16 cellular contexts compared by ENCODE assay signal in genomic region chr2:225091336-225091735, GRCh38. TPM values are rescaled to one million over a fixed set of nuclear protein-coding genes. Genes with fewer than 3 reads are reported as not detected.
DNase-seq lines count a peak whose midpoint lies in the region; ATAC-seq, FAIRE-seq and TF ChIP-seq lines count a peak whose summit lies in the region.
"Had no signal": no experiment of that assay in that cellular context is flagged by ENCODE, and none has a peak within 500 bp of the region (broad histone marks: within the 10 kb centered on the region; RNA-seq: fewer than 3 reads in every experiment).

No MANE protein-coding gene starts in this region.

- no peak for TF ChIP-seq RAD21 in K562 (CRISPR knock-in tag; conservative IDR thresholded peaks at IDR 0.05 in 1 of 2, IDR thresholded peaks at IDR 0.05 in 1 of 2)

- H3K9me1 ChIP-seq in K562 (ENCODE audit: control insufficient read depth, insufficient read depth, low read length), result no peaks in the 10 kb centered on the region

- H2AFZ ChIP-seq in Loucy (ENCODE audit: low read length) (peak overlapping the region; percentile 10; the same call in 1 of the 2 replicates), K562 (ENCODE audit: low read depth, low read length) (no peak overlapping the region)

- H4K20me1 ChIP-seq in Loucy (ENCODE audit: insufficient read depth, low read length, poor library complexity, severe bottlenecking) (no peaks in the 10 kb centered on the region), K562 (replicated peaks; ENCODE audit: control insufficient read depth, insufficient read depth, low read length) (no peaks in the 10 kb centered on the region)

- intact Hi-C loops in K562 (cut with micrococcal nuclease) (no loop called here), adrenal gland (cut with DNase I) (no loop called here)

- BruUV-seq in K562 (replicated peaks; lab: Mats Ljungman, UMichigan), result no TSS peak

- no peaks in the 10 kb centered on the region for H3K9me2 ChIP-seq in Loucy (replicated peaks; ENCODE audit: low read depth, low read length)

- POLR2A ChIA-PET in BJ (lab: Charles Lee), result no interaction called here
- POLR2A ChIA-PET in K562 (lab: Yijun Ruan, JAX), result no interaction called here

- TF ChIP-seq CTCF in BJ (IDR thresholded peaks at IDR 0.05; ENCODE audit: insufficient read depth, low read depth, low read length), result no peak
- TF ChIP-seq CTCF in Loucy (conservative IDR thresholded peaks at IDR 0.05; ENCODE audit: low read length), result no peak
- TF ChIP-seq CTCF in K562 (IDR thresholded peaks at IDR 0.05 in 2 of 3, conservative IDR thresholded peaks at IDR 0.05 in 1 of 3; ENCODE audit: insufficient read depth in 2 of 3, low read depth in 1 of 3, low read length in 3 of 3), result no peak
- TF ChIP-seq CTCF in adrenal gland (IDR thresholded peaks at IDR 0.05), result no peak

- H3K27me3 ChIP-seq in BJ (ENCODE audit: control insufficient read depth, insufficient read depth, low read length) (no peaks in the 10 kb centered on the region), Loucy (ENCODE audit: insufficient read depth, low read length, poor library complexity, severe bottlenecking) (no peaks in the 10 kb centered on the region), K562 (ENCODE audit: control insufficient read depth in 2 of 2, insufficient read depth in 2 of 2, low read length in 2 of 2) (no peaks in the 10 kb centered on the region), adrenal gland (no peaks in the 10 kb centered on the region)
- H3K27me3 ChIP-seq: SJCRH30 had no signal

- H3F3A ChIP-seq in Loucy (ENCODE audit: low read depth), result no peaks in the 10 kb centered on the region

- no peak for TF ChIP-seq POLR2A in K562 (conservative IDR thresholded peaks at IDR 0.05)
- no peak for TF ChIP-seq POLR2A in adrenal gland (IDR thresholded peaks at IDR 0.05)

- H3K4me1 ChIP-seq in Loucy (ENCODE audit: insufficient read depth, low read length, poor library complexity, severe bottlenecking), result peaks cover 30% of the 10 kb centered on the region
- no peaks in the 10 kb centered on the region for H3K4me1 ChIP-seq in K562 (replicated peaks in 1 of 2; ENCODE audit: control insufficient read depth in 2 of 2, insufficient read depth in 2 of 2, low read length in 2 of 2)
- no peaks in the 10 kb centered on the region for H3K4me1 ChIP-seq in adrenal gland (replicated peaks in 1 of 2)
- H3K4me1 ChIP-seq: SJCRH30 had no signal

- WGBS in K562 (ENCODE audit: insufficient coverage, low coverage, missing lambda C conversion rate), result 0% methylated on average over 2 of the region's 2 CpGs
- 69 to 88% (median 77%) methylated on average over 2 of the region's 2 CpGs for WGBS in adrenal gland, 4 donors

- H3K9me3 ChIP-seq in Loucy (ENCODE audit: insufficient read depth, low read depth, low read length) (no peaks in the 10 kb centered on the region), K562 (replicated peaks; ENCODE audit: control insufficient read depth, insufficient read depth, low read depth, low read length) (no peaks in the 10 kb centered on the region), adrenal gland (replicated peaks in 1 of 3) (no peaks in the 10 kb centered on the region)
- H3K9me3 ChIP-seq: SJCRH30 had no signal

- H3K79me2 ChIP-seq in Loucy (ENCODE audit: insufficient read depth, low read length), result no peaks in the 10 kb centered on the region
- H3K79me2 ChIP-seq in K562 (ENCODE audit: control insufficient read depth, insufficient read depth, low read length), result no peaks in the 10 kb centered on the region

- CTCF ChIA-PET in BJ (lab: Yijun Ruan, JAX), result interaction anchor here (1.2 kb wide), 1 partner anchor 13 kb away, joined by 3 read pairs; no protein-coding TSS in a partner anchor
- CTCF ChIA-PET in K562 (lab: Yijun Ruan, JAX; ENCODE audit: low intra/inter-chr PET ratio), result no interaction called here

- H3K27ac ChIP-seq in K562 (ENCODE audit: extremely low read depth, low read depth, low read length) (no peak overlapping the region), adrenal gland (no peak overlapping the region)
- H3K27ac ChIP-seq: SJCRH30 had no signal

- ATAC-seq in K562 (no peak), HG03565 (IDR thresholded peaks at IDR 0.05; ENCODE audit: unreplicated experiment) (no peak)
- ATAC-seq: stimulated activated naive CD8-positive, alpha-beta T cell treated with anti-CD3 and anti-CD28 coated beads, Interleukin-15, Interleukin-2, amounts not matched to agents 100 U/mL and 50 U/mL, for 24 hours; WTC11 had no signal

- no peak for FAIRE-seq in K562 (lab: Jason Lieb, UNC)

- H3K4me2 ChIP-seq in Loucy (ENCODE audit: low read depth, low read length, poor library complexity, severe bottlenecking) (peak overlapping the region; percentile 54), K562 (ENCODE audit: insufficient read depth, low read length) (no peak overlapping the region)

- no peaks in the 10 kb centered on the region for H3K36me3 ChIP-seq in BJ (ENCODE audit: control insufficient read depth, insufficient read depth, low read length)
- no peaks in the 10 kb centered on the region for H3K36me3 ChIP-seq in Loucy (ENCODE audit: insufficient read depth, low read length)
- no peaks in the 10 kb centered on the region for H3K36me3 ChIP-seq in K562 (ENCODE audit: control insufficient read depth, insufficient read depth, low read length)
- H3K36me3 ChIP-seq in adrenal gland (replicated peaks in 1 of 2), result no peaks in the 10 kb centered on the region
- H3K36me3 ChIP-seq: SJCRH30 had no signal

- H3K4me3 ChIP-seq in BJ (ENCODE audit: low read depth, low read length), result no peak overlapping the region
- H3K4me3 ChIP-seq in Loucy (ENCODE audit: low read length, poor library complexity, severe bottlenecking), result peak overlapping the region; percentile 26
- no peak overlapping the region for H3K4me3 ChIP-seq in K562
- H3K4me3 ChIP-seq in adrenal gland, result no peak overlapping the region
- H3K4me3 ChIP-seq: SJCRH30 had no signal

- H3K9ac ChIP-seq in Loucy (ENCODE audit: low read depth, low read length, poor library complexity, severe bottlenecking) (no peak overlapping the region), K562 (ENCODE audit: insufficient read depth in 1 of 2, low read depth in 2 of 2, low read length in 2 of 2) (no peak overlapping the region)

- in situ Hi-C loops in K562 (cut with MboI), result no loop called here

- TF ChIP-seq EP300 in K562 (IDR thresholded peaks at IDR 0.05; ENCODE audit: low read length), result no peak

- peak; percentile 83 for DNase-seq in BJ (ENCODE audit: low read depth)
- DNase-seq in K562 (ENCODE audit: extremely low read depth in 1 of 4, low spot score in 3 of 4), result no peak
- peak; percentile 93 for DNase-seq in kidney tubule cell (ENCODE audit: low spot score)
- no peak for DNase-seq in adrenal gland
- no peak for DNase-seq in activated effector memory CD4-positive, alpha-beta T cell treated with Interleukin-2 at 50 U/mL for 16 hours
- no peak for DNase-seq in SIG-M5 treated with dmso at 0.1 percent for 504 hours (lab: John Stamatoyannopoulos, UW; ENCODE audit: unreplicated experiment)
- DNase-seq: anterior cingulate cortex; CD4-positive, CD25-positive, alpha-beta regulatory T cell; NCI-H1048; NCI-H526; SJCRH30; stimulated activated CD4-positive, alpha-beta T cell treated with anti-CD3 and anti-CD28 coated beads, Interleukin-4, amount 100 ng/mL, for 4 hours; stimulated activated naive CD8-positive, alpha-beta T cell treated with anti-CD3 and anti-CD28 coated beads, Interleukin-15, Interleukin-2, amounts not matched to agents 100 U/mL and 50 U/mL, for 24 hours had no signal

TF ChIP-seq in K562, 482 proteins besides CTCF, POLR2A, EP300 and RAD21:
- TF ChIP-seq FOSL1 (tag; conservative IDR thresholded peaks at IDR 0.05) (0 out of 2 replicates have a peak, but pooled peaks have one; percentile 19), STAT5B (CRISPR knock-in tag; IDR thresholded peaks at IDR 0.05) (no peak)

RNA-seq across cellular contexts. Expression of gene DOCK10, which starts 49.1 kb away (rescaled TPM):
- 62.7 and 71.0 TPM in 2 replicates for polyA plus RNA-seq in BJ (2011; rRNA removed)
- polyA minus RNA-seq in BJ (2011; rRNA and poly(A)+ RNA removed), result 76.6 and 96.1 TPM in 2 replicates
- total RNA-seq in K562 (2011; cell fraction: chromatin; rRNA removed; ENCODE audit: low replicate concordance), result 0.28 TPM in 1 of 2 replicates, not detected in the other
- total RNA-seq in K562 (2011; cell fraction: nucleolus; rRNA removed), result not detected in 2 replicates
- total RNA-seq in K562 (2011; cell fraction: nucleoplasm; rRNA removed), result 0.08 TPM in 1 of 2 replicates, not detected in the other
- 0.12 and 0.18 TPM in 2 replicates for total RNA-seq in K562 (2014; rRNA removed)
- 0.40 and 0.45 TPM in 2 replicates for total RNA-seq in K562 (2014; rRNA removed; fragmentation: Illumina TruSeq; extraction: Trizol)
- 0.72 and 0.87 TPM in 2 replicates for total RNA-seq in K562 (2015; rRNA removed; fragmentation: Illumina TruSeq; extraction: Trizol)
- 0.69 and 0.76 TPM in 2 replicates for total RNA-seq in K562 (2021)
- polyA plus RNA-seq in K562 (2011; rRNA removed), result 0.01 and 0.13 TPM in 2 replicates
- polyA plus RNA-seq in K562 (2011; cell fraction: cytosol; rRNA removed), result 0.01 TPM in 1 of 2 replicates, not detected in the other
- 0.16 and 0.18 TPM in 2 replicates for polyA plus RNA-seq in K562 (2011; cell fraction: nucleus; rRNA removed)
- 0.29 and 0.44 TPM in 2 replicates for polyA plus RNA-seq in K562 (2012)
- polyA plus RNA-seq in K562 (2014; fragmentation: Illumina TruSeq; extraction: Trizol), result 0.24 and 0.49 TPM in 2 replicates
- polyA plus RNA-seq in K562 (2014; fragmentation: Nextera tagmentation; extraction: Ambion mirVana), result under 1 TPM; 0.01 to 0.14 TPM
- 0.05 and 0.08 TPM in 2 replicates for polyA plus RNA-seq in K562 (2014; rRNA removed)
- polyA minus RNA-seq in K562 (2011; rRNA and poly(A)+ RNA removed), result 0.18 and 0.42 TPM in 2 replicates
- polyA minus RNA-seq in K562 (2011; cell fraction: cytosol; rRNA and poly(A)+ RNA removed), result 0.86 TPM in 1 of 2 replicates, not detected in the other
- under 0.01 and 0.40 TPM in 2 replicates for polyA minus RNA-seq in K562 (2011; cell fraction: nucleus; rRNA and poly(A)+ RNA removed)
- total RNA-seq in adrenal gland, result 10 to 100 TPM; 17.3 to 40.8 (median 29.9) TPM
- polyA plus RNA-seq in adrenal gland, result 1 to 10 TPM; 6.2 to 9.2 (median 6.8) TPM

Comparison
In these comparisons a context has a peak if more than half of its experiments do, and no peak if none do; other contexts are left out.
1. DNase-seq: peak in BJ (single experiment) and kidney tubule cell (single experiment); none in K562 (0 of 4), adrenal gland (0 of 7), activated effector memory CD4-positive, alpha-beta T cell treated with Interleukin-2 at 50 U/mL for 16 hours (single experiment) and SIG-M5 treated with dmso at 0.1 percent for 504 hours (single experiment).
2. RNA of gene DOCK10, which starts 49.1 kb away (polyA plus RNA-seq): 62.7 to 71.0 TPM in BJ and 6.2 to 9.2 TPM in adrenal gland; 0.01 to 0.49 TPM in K562; every median in the first group is over 4 times any median in the second.